Comparison of ENCODE assay signal across 16 cellular contexts in the genomic region with DNA sequence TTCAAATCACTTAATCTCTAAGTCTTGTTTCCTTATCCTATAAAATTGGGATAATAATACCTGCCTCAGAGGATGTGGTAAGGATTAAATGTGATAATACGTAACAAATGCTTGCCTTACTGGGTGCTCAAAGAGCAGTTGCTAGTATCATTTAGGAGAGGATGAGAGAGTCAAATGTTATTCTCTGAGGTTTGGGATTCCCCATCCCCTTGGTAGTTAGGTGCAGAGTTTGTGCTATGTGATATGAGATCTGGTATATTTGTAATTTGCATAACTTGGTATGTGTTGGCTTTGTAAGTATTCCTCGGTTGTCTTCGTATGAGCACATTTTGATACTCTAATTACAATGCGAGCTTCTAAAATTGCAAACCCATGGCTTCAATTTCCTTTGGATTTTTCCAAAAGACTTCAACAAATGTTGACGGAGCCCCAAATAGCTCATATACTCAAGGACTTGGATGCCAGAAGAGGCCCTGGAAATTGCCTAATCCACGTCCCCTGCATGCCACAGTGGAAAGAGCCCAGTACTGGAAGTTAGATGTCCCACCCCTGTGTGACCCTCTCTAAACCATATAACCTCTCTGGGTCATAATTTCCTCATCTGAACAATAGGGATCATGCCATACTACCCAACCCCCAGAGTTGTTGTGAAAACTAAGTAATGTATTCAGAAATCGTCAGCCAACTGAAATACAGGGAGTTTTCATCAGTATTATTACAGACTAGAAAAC.
DNase-seq lines count a peak whose midpoint lies in the region; ATAC-seq and TF ChIP-seq lines count a peak whose summit lies in the region.
"Had no signal": no experiment of that assay in that cellular context is flagged by ENCODE, and none has a peak within 500 bp of the region (broad histone marks: within the 10 kb centered on the region; RNA-seq: fewer than 3 reads in every experiment).

No MANE protein-coding gene starts in this region.

- TF ChIP-seq RAD21 in IMR-90 (IDR thresholded peaks at IDR 0.05; ENCODE audit: low read length), result no peak

- no peak overlapping the region for H3K27ac ChIP-seq in IMR-90 (ENCODE audit: insufficient read depth, low read length)
- H3K27ac ChIP-seq in heart right ventricle, result peak overlapping the region in 2 of 10 donors; percentile 36 to 64
- peak overlapping the region in 2 of 3 donors; percentile 70 to 71 for H3K27ac ChIP-seq in thyroid gland
- H3K27ac ChIP-seq: colonic mucosa had no signal

- no peaks in the 10 kb centered on the region for H3K36me3 Mint-ChIP-seq in stimulated activated naive B cell treated with anti-CD40 and anti-IgM and Interleukin-4, amounts not matched to agents 10 μg/mL and 1 μg/mL and 100 μg/mL, for 72 hours
- H3K36me3 Mint-ChIP-seq: type B pancreatic cell had no signal

- H3K9ac ChIP-seq in IMR-90 (ENCODE audit: low read depth, low read length), result no peak overlapping the region

- no peak overlapping the region for H3K23ac ChIP-seq in IMR-90 (ENCODE audit: low read depth, low read length)

- H3K4me2 ChIP-seq in IMR-90 (ENCODE audit: low read depth, low read length), result no peak overlapping the region

- H3K79me1 ChIP-seq in IMR-90 (ENCODE audit: low read depth in 1 of 2, low read length in 2 of 2), result peaks cover 45 to 86% of the 10 kb centered on the region in 2 experiments

- H4K5ac ChIP-seq in IMR-90 (ENCODE audit: low read depth, low read length), result no peak overlapping the region

- H3K27me3 Mint-ChIP-seq in stimulated activated naive B cell treated with anti-CD40 and anti-IgM and Interleukin-4, amounts not matched to agents 10 μg/mL and 1 μg/mL and 100 μg/mL, for 72 hours, result peaks cover 0 to 4% of the 10 kb centered on the region in 2 donors
- H3K27me3 Mint-ChIP-seq: type B pancreatic cell had no signal

- H2AFZ ChIP-seq in IMR-90 (replicated peaks; ENCODE audit: low read length, poor library complexity), result no peak overlapping the region

- H2BK120ac ChIP-seq in IMR-90 (ENCODE audit: low read depth, low read length), result no peak overlapping the region

- H4K8ac ChIP-seq in IMR-90 (ENCODE audit: low read depth in 2 of 2, low read length in 2 of 2), result no peak overlapping the region; a peak in 1 of 4 replicates

- H2AK5ac ChIP-seq in IMR-90 (ENCODE audit: low read depth, low read length), result no peak overlapping the region

- TF ChIP-seq POLR2A in IMR-90 (IDR thresholded peaks at IDR 0.05; ENCODE audit: low read depth, low read length), result no peak
- TF ChIP-seq POLR2A in thyroid gland (IDR thresholded peaks at IDR 0.05), result no peak

- peak overlapping the region; percentile 23; the same call in 1 of the 3 replicates for H2BK15ac ChIP-seq in IMR-90 (ENCODE audit: low read depth, low read length)

- H3K9me3 Mint-ChIP-seq in stimulated activated naive B cell treated with anti-CD40 and anti-IgM and Interleukin-4, amounts not matched to agents 10 μg/mL and 1 μg/mL and 100 μg/mL, for 72 hours, result no peaks in the 10 kb centered on the region
- H3K9me3 Mint-ChIP-seq: type B pancreatic cell had no signal

- DNase-seq in IMR-90, result no peak
- DNase-seq in heart right ventricle, result no peak
- DNase-seq in thyroid gland, result no peak
- no peak for DNase-seq in stimulated activated CD8-positive, alpha-beta memory T cell treated with anti-CD3 and anti-CD28 coated beads, Interleukin-4, amount 100 ng/mL, for 48 hours
- no peak for DNase-seq in COR-L47 (lab: John Stamatoyannopoulos, UW)
- no peak for DNase-seq in stimulated activated naive B cell treated with anti-CD40 and anti-IgM and Interleukin-4, amounts not matched to agents 10 μg/mL and 1 μg/mL and 100 μg/mL, for 72 hours
- DNase-seq: activated CD8-positive, alpha-beta memory T cell treated with anti-CD3 and anti-CD28 coated beads, Interleukin-2, amount 50 U/mL, for 4 hours; Calu3; colonic mucosa; Karpas-422; NCI-H187 treated with DMSO at 0.1 percent for 48 hours; SHP77; small intestine had no signal

- H3K9me3 ChIP-seq in IMR-90 (ENCODE audit: control insufficient read depth, insufficient read depth, low read length) (no peaks in the 10 kb centered on the region), heart right ventricle (no peaks in the 10 kb centered on the region), thyroid gland (no peaks in the 10 kb centered on the region)
- H3K9me3 ChIP-seq: colonic mucosa had no signal

- peaks cover 10% of the 10 kb centered on the region for H3K9me1 ChIP-seq in IMR-90 (ENCODE audit: insufficient read depth, low read length)

- no TSS peak for BruUV-seq in IMR-90 (replicated peaks; lab: Mats Ljungman, UMichigan)

- CTCF ChIA-PET in IMR-90 (lab: Yijun Ruan, JAX), result no interaction called here

- H3K4me1 ChIP-seq in IMR-90 (ENCODE audit: control insufficient read depth, insufficient read depth, low read length), result peaks cover 20% of the 10 kb centered on the region
- H3K4me1 ChIP-seq in heart right ventricle, result peaks cover 0 to 51% (median 25%) of the 10 kb centered on the region in 9 donors
- H3K4me1 ChIP-seq in thyroid gland, result peaks cover 16 to 43% of the 10 kb centered on the region in 2 donors
- H3K4me1 ChIP-seq: colonic mucosa had no signal

- H2BK5ac ChIP-seq in IMR-90 (ENCODE audit: low read depth, low read length, poor library complexity, severe bottlenecking), result peak overlapping the region; percentile 73

- 100% methylated on average over 2 of the region's 7 CpGs; no CpG with 5 or more reads in 1 of the 2 experiments for WGBS in IMR-90 (ENCODE audit: extremely low coverage in 2 of 2, insufficient read length in 1 of 2), 2 experiments
- WGBS in heart right ventricle, 2 donors, result 78 to 80% methylated on average over 7 of the region's 7 CpGs
- whole genome bisulfite sequencing in thyroid gland, 2 donors, result 82 to 96% methylated on average over 7 of the region's 7 CpGs

- no peak overlapping the region for H3K4me3 Mint-ChIP-seq in stimulated activated naive B cell treated with anti-CD40 and anti-IgM and Interleukin-4, amounts not matched to agents 10 μg/mL and 1 μg/mL and 100 μg/mL, for 72 hours

- H3K4me3 ChIP-seq in IMR-90 (ENCODE audit: insufficient read depth, low read depth, low read length) (no peak overlapping the region), heart right ventricle (no peak overlapping the region), thyroid gland (replicated peaks in 1 of 3) (no peak overlapping the region)
- H3K4me3 ChIP-seq: colonic mucosa had no signal

- no peak overlapping the region for H2AK9ac ChIP-seq in IMR-90 (replicated peaks; ENCODE audit: low read depth, low read length, poor library complexity)

- H4K20me1 ChIP-seq in IMR-90 (ENCODE audit: insufficient read depth, low read length), result peaks cover 3% of the 10 kb centered on the region; the same call in 1 of the 2 replicates

- intact Hi-C loops in IMR-90 (cut with micrococcal nuclease) (no loop called here), heart right ventricle (cut with DNase I) (no loop called here), thyroid gland (cut with DNase I) (no loop called here)

- H3K4ac ChIP-seq in IMR-90 (ENCODE audit: low read depth, low read length), result no peak overlapping the region

- no peak overlapping the region for H3K56ac ChIP-seq in IMR-90 (ENCODE audit: extremely low read depth, insufficient read depth, low read length)

- no peaks in the 10 kb centered on the region for H3K4me1 Mint-ChIP-seq in stimulated activated naive B cell treated with anti-CD40 and anti-IgM and Interleukin-4, amounts not matched to agents 10 μg/mL and 1 μg/mL and 100 μg/mL, for 72 hours

- in situ Hi-C loops in IMR-90 (cut with MboI; ENCODE audit: low sequenced_read_pairs), result no loop called here

- no peak overlapping the region for H4K91ac ChIP-seq in IMR-90 (ENCODE audit: insufficient read depth, low read depth, low read length)

- H3K36me3 ChIP-seq in IMR-90 (ENCODE audit: control insufficient read depth, insufficient read depth, low read length), result peaks cover 4% of the 10 kb centered on the region; the same call in 1 of the 2 replicates
- H3K36me3 ChIP-seq in heart right ventricle, result peaks cover 0 to 8% (median 0%) of the 10 kb centered on the region in 9 donors
- no peaks in the 10 kb centered on the region for H3K36me3 ChIP-seq in thyroid gland
- H3K36me3 ChIP-seq: colonic mucosa had no signal

- ATAC-seq in GM19025 (IDR thresholded peaks at IDR 0.05; ENCODE audit: low read depth, unreplicated experiment), result peak; percentile 96
- no peak for ATAC-seq in IMR-90 (ENCODE audit: low read depth)
- ATAC-seq in heart right ventricle, result peak in 7 of 8 donors; percentile 36 to 69 (median 54)
- no peak for ATAC-seq in GM19397 (IDR thresholded peaks at IDR 0.05; ENCODE audit: unreplicated experiment)
- no peak for ATAC-seq in stimulated activated naive B cell treated with anti-CD40 and anti-IgM and Interleukin-4, amounts not matched to agents 10 μg/mL and 1 μg/mL and 100 μg/mL, for 72 hours (replicated peaks)

- no peak overlapping the region; the same call in 1 of the 2 replicates for H3K14ac ChIP-seq in IMR-90 (replicated peaks; ENCODE audit: low read depth, low read length)

- H2BK20ac ChIP-seq in IMR-90 (ENCODE audit: low read depth, low read length), result no peak overlapping the region

- H3K27ac Mint-ChIP-seq in stimulated activated naive B cell treated with anti-CD40 and anti-IgM and Interleukin-4, amounts not matched to agents 10 μg/mL and 1 μg/mL and 100 μg/mL, for 72 hours, result no peak overlapping the region

- H3K27me3 ChIP-seq in IMR-90 (ENCODE audit: control insufficient read depth, insufficient read depth, low read length) (no peaks in the 10 kb centered on the region), heart right ventricle (no peaks in the 10 kb centered on the region), thyroid gland (no peaks in the 10 kb centered on the region)
- H3K27me3 ChIP-seq: colonic mucosa had no signal

- POLR2A ChIA-PET in IMR-90 (lab: Charles Lee; ENCODE audit: unreplicated experiment), result no interaction called here

- H3K18ac ChIP-seq in IMR-90 (ENCODE audit: low read depth, low read length), result no peak overlapping the region

- dilution Hi-C loops in IMR-90 (cut with HindIII; ENCODE audit: low sequenced_read_pairs, unreplicated experiment), result no loop called here

- TF ChIP-seq CTCF in IMR-90 (conservative IDR thresholded peaks at IDR 0.05; ENCODE audit: low read depth, low read length), result no peak
- no peak for TF ChIP-seq CTCF in heart right ventricle (IDR thresholded peaks at IDR 0.05)
- TF ChIP-seq CTCF in thyroid gland (IDR thresholded peaks at IDR 0.05), result no peak

TF ChIP-seq in IMR-90, 13 proteins besides CTCF, POLR2A, EP300 and RAD21 (continues in another document):
- TF ChIP-seq CHD1 (IDR thresholded peaks at IDR 0.05; ENCODE audit: low read depth, low read length) (no peak), MAZ (IDR thresholded peaks at IDR 0.05; ENCODE audit: borderline replicate concordance, low read depth, low read length) (no peak)
- TF ChIP-seq, protein P1, sequence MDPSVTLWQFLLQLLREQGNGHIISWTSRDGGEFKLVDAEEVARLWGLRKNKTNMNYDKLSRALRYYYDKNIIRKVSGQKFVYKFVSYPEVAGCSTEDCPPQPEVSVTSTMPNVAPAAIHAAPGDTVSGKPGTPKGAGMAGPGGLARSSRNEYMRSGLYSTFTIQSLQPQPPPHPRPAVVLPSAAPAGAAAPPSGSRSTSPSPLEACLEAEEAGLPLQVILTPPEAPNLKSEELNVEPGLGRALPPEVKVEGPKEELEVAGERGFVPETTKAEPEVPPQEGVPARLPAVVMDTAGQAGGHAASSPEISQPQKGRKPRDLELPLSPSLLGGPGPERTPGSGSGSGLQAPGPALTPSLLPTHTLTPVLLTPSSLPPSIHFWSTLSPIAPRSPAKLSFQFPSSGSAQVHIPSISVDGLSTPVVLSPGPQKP (IDR thresholded peaks at IDR 0.05; ENCODE audit: borderline replicate concordance, low read depth, low read length), result no peak

Comparison
In these comparisons a context has a peak if more than half of its experiments do, and no peak if none do; other contexts are left out.
1. ATAC-seq: peak in GM19025 (single experiment) and heart right ventricle (7 of 8); none in IMR-90 (single experiment), GM19397 (single experiment) and stimulated activated naive B cell treated with anti-CD40 and anti-IgM and Interleukin-4, amounts not matched to agents 10 μg/mL and 1 μg/mL and 100 μg/mL, for 72 hours (0 of 2).